ENCODE assay signal across 17 cellular contexts in the genomic region with DNA sequence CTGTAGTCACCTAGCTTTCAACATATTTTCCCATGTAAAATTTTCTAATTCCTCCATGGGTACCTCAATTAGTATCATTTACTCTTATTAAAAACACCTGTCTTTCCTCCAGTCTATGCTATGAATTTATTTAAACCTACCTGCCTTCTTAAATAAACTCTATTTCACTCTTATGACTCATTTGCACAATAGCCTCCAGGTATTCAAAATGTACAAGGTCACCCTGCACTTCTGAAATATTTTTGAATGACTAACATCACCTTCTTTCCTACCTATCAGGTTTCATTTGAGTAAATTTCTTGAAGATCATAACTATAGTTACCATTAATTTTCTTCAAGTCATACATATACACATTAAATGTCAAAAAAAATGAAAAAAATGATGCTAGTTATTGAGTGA.
DNase-seq lines count a peak whose midpoint lies in the region; ATAC-seq and TF ChIP-seq lines count a peak whose summit lies in the region.
"Had no signal": no experiment of that assay in that cellular context is flagged by ENCODE, and none has a peak within 500 bp of the region (broad histone marks: within the 10 kb centered on the region; RNA-seq: fewer than 3 reads in every experiment).

No MANE protein-coding gene starts in this region.

- H3K36me3 Mint-ChIP-seq in MCF 10A (ENCODE audit: insufficient read depth, unreplicated experiment): no peaks in the 10 kb centered on the region
- H3K36me3 Mint-ChIP-seq: CD4-positive, CD25-positive, alpha-beta regulatory T cell; IgD-negative memory B cell had no signal

- CTCF ChIA-PET in MCF 10A (lab: Yijun Ruan, JAX): interaction anchor here (0.9 kb wide), 1 partner anchor 14 kb away, joined by 3 read pairs; no protein-coding TSS in a partner anchor

- H3K4me1 Mint-ChIP-seq in MCF 10A (ENCODE audit: insufficient read depth, unreplicated experiment): peaks cover 6% of the 10 kb centered on the region
- H3K4me1 Mint-ChIP-seq: CD4-positive, CD25-positive, alpha-beta regulatory T cell; IgD-negative memory B cell had no signal

- no peak overlapping the region for H3K4me3 ChIP-seq in breast epithelium
- no peak overlapping the region for H3K4me3 ChIP-seq in smooth muscle cell
- no peak overlapping the region for H3K4me3 ChIP-seq in tibial nerve
- H3K4me3 ChIP-seq: BLaER1 treated with 17β-estradiol and CSF1 and Interleukin-3, amounts not matched to agents 10 nM and 100 nM had no signal

- no peaks in the 10 kb centered on the region for H3F3A ChIP-seq in smooth muscle cell (ENCODE audit: low read depth)

- H3K27ac ChIP-seq in breast epithelium: no peak overlapping the region
- H3K27ac ChIP-seq in foreskin keratinocyte: no peak overlapping the region
- H3K27ac ChIP-seq in smooth muscle cell (ENCODE audit: low read depth): no peak overlapping the region
- H3K27ac ChIP-seq in tibial nerve: no peak overlapping the region
- H3K27ac ChIP-seq: BLaER1 treated with 17β-estradiol and CSF1 and Interleukin-3, amounts not matched to agents 10 nM and 100 nM had no signal

- TF ChIP-seq POLR2A in breast epithelium (IDR thresholded peaks at IDR 0.05) (no peak), tibial nerve (IDR thresholded peaks at IDR 0.05) (no peak)

- DNase-seq in MCF 10A (ENCODE audit: unreplicated experiment) (peak; percentile 27), breast epithelium (ENCODE audit: low spot score in 2 of 2) (no peak), T47D (ENCODE audit: low read depth in 1 of 2, low spot score in 1 of 2) (peak; percentile 36 to 95), foreskin keratinocyte (peak in 1 of 2 donors; percentile 56), smooth muscle cell (lab: John Stamatoyannopoulos, UW; ENCODE audit: unreplicated experiment) (no peak), NCI-H82 treated with DMSO at 0.1 percent for 48 hours (lab: John Stamatoyannopoulos, UW; ENCODE audit: unreplicated experiment) (no peak), tibial nerve (ENCODE audit: low spot score in 2 of 2) (no peak)
- DNase-seq: ACHN; Calu3; CD4-positive, CD25-positive, alpha-beta regulatory T cell; DMS 273 treated with DMSO at 0.1 percent for 48 hours; DMS79 treated with DMSO at 0.1 percent for 48 hours; EL had no signal

- TF ChIP-seq CTCF in MCF 10A (IDR thresholded peaks at IDR 0.05; ENCODE audit: unreplicated experiment) (no peak), breast epithelium (IDR thresholded peaks at IDR 0.05) (no peak), foreskin keratinocyte (conservative IDR thresholded peaks at IDR 0.05) (no peak), smooth muscle cell (IDR thresholded peaks at IDR 0.05; ENCODE audit: borderline replicate concordance, insufficient read depth, poor library complexity, severe bottlenecking) (no peak), tibial nerve (IDR thresholded peaks at IDR 0.05) (no peak)

- no peaks in the 10 kb centered on the region for H4K20me1 ChIP-seq in smooth muscle cell (ENCODE audit: low read depth)
- H4K20me1 ChIP-seq: BLaER1 treated with 17β-estradiol and CSF1 and Interleukin-3, amounts not matched to agents 10 nM and 100 nM had no signal

- no peak overlapping the region for H3K27ac Mint-ChIP-seq in MCF 10A (ENCODE audit: low read depth, unreplicated experiment)
- H3K27ac Mint-ChIP-seq: CD4-positive, CD25-positive, alpha-beta regulatory T cell; IgD-negative memory B cell had no signal

- H3K9me3 ChIP-seq in breast epithelium: no peaks in the 10 kb centered on the region
- no peaks in the 10 kb centered on the region for H3K9me3 ChIP-seq in smooth muscle cell (replicated peaks; ENCODE audit: low read depth)
- no peaks in the 10 kb centered on the region for H3K9me3 ChIP-seq in tibial nerve
- H3K9me3 ChIP-seq: BLaER1 treated with 17β-estradiol and CSF1 and Interleukin-3, amounts not matched to agents 10 nM and 100 nM had no signal

- H3K27me3 ChIP-seq in breast epithelium: no peaks in the 10 kb centered on the region
- no peaks in the 10 kb centered on the region for H3K27me3 ChIP-seq in foreskin keratinocyte
- no peaks in the 10 kb centered on the region for H3K27me3 ChIP-seq in smooth muscle cell (ENCODE audit: low read depth)
- H3K27me3 ChIP-seq in tibial nerve: no peaks in the 10 kb centered on the region
- H3K27me3 ChIP-seq: BLaER1 treated with 17β-estradiol and CSF1 and Interleukin-3, amounts not matched to agents 10 nM and 100 nM had no signal

- H3K36me3 ChIP-seq in breast epithelium (no peaks in the 10 kb centered on the region), smooth muscle cell (ENCODE audit: low read depth) (no peaks in the 10 kb centered on the region), tibial nerve (no peaks in the 10 kb centered on the region)
- H3K36me3 ChIP-seq: BLaER1 treated with 17β-estradiol and CSF1 and Interleukin-3, amounts not matched to agents 10 nM and 100 nM had no signal

- no peaks in the 10 kb centered on the region for H3K9me3 Mint-ChIP-seq in MCF 10A (ENCODE audit: unreplicated experiment)
- H3K9me3 Mint-ChIP-seq: IgD-negative memory B cell had no signal

- BruUV-seq in MCF 10A (replicated peaks; lab: Mats Ljungman, UMichigan): no TSS peak

- no peak overlapping the region for H3K4me3 Mint-ChIP-seq in MCF 10A (ENCODE audit: unreplicated experiment)
- H3K4me3 Mint-ChIP-seq: CD4-positive, CD25-positive, alpha-beta regulatory T cell; IgD-negative memory B cell had no signal

- intact Hi-C loops in MCF 10A (cut with micrococcal nuclease): no loop called here
- intact Hi-C loops in breast epithelium (cut with DNase I; ENCODE audit: low total_unique reads): no loop called here

- H3K4me2 ChIP-seq in smooth muscle cell: peak overlapping the region; percentile 14

- peaks cover 12% of the 10 kb centered on the region for H3K27me3 Mint-ChIP-seq in MCF 10A (ENCODE audit: insufficient read depth, unreplicated experiment)
- H3K27me3 Mint-ChIP-seq: CD4-positive, CD25-positive, alpha-beta regulatory T cell; IgD-negative memory B cell had no signal

- H3K4me1 ChIP-seq in breast epithelium (no peaks in the 10 kb centered on the region), foreskin keratinocyte (no peaks in the 10 kb centered on the region), smooth muscle cell (ENCODE audit: low read depth) (peaks cover 12% of the 10 kb centered on the region), tibial nerve (no peaks in the 10 kb centered on the region)

- ATAC-seq in foreskin keratinocyte: peak; percentile 57
- ATAC-seq in GM19455 (IDR thresholded peaks at IDR 0.05; ENCODE audit: unreplicated experiment): no peak
- ATAC-seq: HCT116 had no signal

- no peak for TF ChIP-seq EP300 in tibial nerve (IDR thresholded peaks at IDR 0.05)

- in situ Hi-C loops in T47D (cut with HindIII; ENCODE audit: low pct_unique_long_range_greater_than_20kb, low sequenced_read_pairs): no loop called here

- POLR2A ChIA-PET in MCF 10A (lab: Yijun Ruan, JAX): no interaction called here

- no peak overlapping the region for H3K9ac ChIP-seq in smooth muscle cell (ENCODE audit: low read depth)
- H3K9ac ChIP-seq: BLaER1 treated with 17β-estradiol and CSF1 and Interleukin-3, amounts not matched to agents 10 nM and 100 nM had no signal

- H3K79me2 ChIP-seq in smooth muscle cell (ENCODE audit: low read depth): no peaks in the 10 kb centered on the region

- H2AFZ ChIP-seq in smooth muscle cell (ENCODE audit: low read depth): no peak overlapping the region

Comparison
In these comparisons a context has a peak if more than half of its experiments do, and no peak if none do; other contexts are left out.
1. DNase-seq: peak in MCF 10A (single experiment) and T47D (2 of 2); none in breast epithelium (0 of 2), smooth muscle cell (single experiment), NCI-H82 treated with DMSO at 0.1 percent for 48 hours (single experiment) and tibial nerve (0 of 2).